1 cellular context compared by ENCODE assay signal in genomic region chr11:82988936-82989627, GRCh38.
TF ChIP-seq lines count a peak whose summit lies in the region.

No MANE protein-coding gene starts in this region.

TF ChIP-seq in HepG2, 621 proteins besides CTCF, POLR2A, EP300 and RAD21 (continued from another document and continues in another):
- TF ChIP-seq, protein P1, sequence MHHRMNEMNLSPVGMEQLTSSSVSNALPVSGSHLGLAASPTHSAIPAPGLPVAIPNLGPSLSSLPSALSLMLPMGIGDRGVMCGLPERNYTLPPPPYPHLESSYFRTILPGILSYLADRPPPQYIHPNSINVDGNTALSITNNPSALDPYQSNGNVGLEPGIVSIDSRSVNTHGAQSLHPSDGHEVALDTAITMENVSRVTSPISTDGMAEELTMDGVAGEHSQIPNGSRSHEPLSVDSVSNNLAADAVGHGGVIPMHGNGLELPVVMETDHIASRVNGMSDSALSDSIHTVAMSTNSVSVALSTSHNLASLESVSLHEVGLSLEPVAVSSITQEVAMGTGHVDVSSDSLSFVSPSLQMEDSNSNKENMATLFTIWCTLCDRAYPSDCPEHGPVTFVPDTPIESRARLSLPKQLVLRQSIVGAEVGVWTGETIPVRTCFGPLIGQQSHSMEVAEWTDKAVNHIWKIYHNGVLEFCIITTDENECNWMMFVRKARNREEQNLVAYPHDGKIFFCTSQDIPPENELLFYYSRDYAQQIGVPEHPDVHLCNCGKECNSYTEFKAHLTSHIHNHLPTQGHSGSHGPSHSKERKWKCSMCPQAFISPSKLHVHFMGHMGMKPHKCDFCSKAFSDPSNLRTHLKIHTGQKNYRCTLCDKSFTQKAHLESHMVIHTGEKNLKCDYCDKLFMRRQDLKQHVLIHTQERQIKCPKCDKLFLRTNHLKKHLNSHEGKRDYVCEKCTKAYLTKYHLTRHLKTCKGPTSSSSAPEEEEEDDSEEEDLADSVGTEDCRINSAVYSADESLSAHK (CRISPR knock-in tag; IDR thresholded peaks at IDR 0.05; ENCODE audit: borderline replicate concordance) = no peak
- TF ChIP-seq ATAD3A (CRISPR knock-in tag; IDR thresholded peaks at IDR 0.05) (no peak), TCF7L2 (IDR thresholded peaks at IDR 0.05; ENCODE audit: low read depth, low read length) (peak; percentile 80; the same call in 1 of the 2 replicates), AKAP8 (CRISPR knock-in tag; IDR thresholded peaks at IDR 0.05) (no peak), ZNF629 (CRISPR knock-in tag; conservative IDR thresholded peaks at IDR 0.05) (peak; percentile 64), ZNF350 (CRISPR knock-in tag; IDR thresholded peaks at IDR 0.05; ENCODE audit: borderline replicate concordance, low read depth) (no peak), ZNF740 (CRISPR knock-in tag; IDR thresholded peaks at IDR 0.05) (no peak), RBAK (CRISPR knock-in tag; IDR thresholded peaks at IDR 0.05) (no peak), SP1 (IDR thresholded peaks at IDR 0.05) (no peak), SP1 (CRISPR knock-in tag; IDR thresholded peaks at IDR 0.05) (no peak), KDM2A (CRISPR knock-in tag; IDR thresholded peaks at IDR 0.05; ENCODE audit: borderline replicate concordance, low read depth) (0 out of 2 replicates have a peak, but pooled peaks have one; percentile 44), ZNF354B (CRISPR knock-in tag; IDR thresholded peaks at IDR 0.05) (no peak), MYNN (CRISPR knock-in tag; IDR thresholded peaks at IDR 0.05; ENCODE audit: low read depth) (0 out of 2 replicates have a peak, but pooled peaks have one; percentile 79), ZNF556 (CRISPR knock-in tag; IDR thresholded peaks at IDR 0.05; ENCODE audit: borderline replicate concordance) (0 out of 2 replicates have a peak, but pooled peaks have one; percentile 19), SOX13 (IDR thresholded peaks at IDR 0.05) (peak; percentile 90), SOX13 (CRISPR knock-in tag; conservative IDR thresholded peaks at IDR 0.05 in 1 of 2, IDR thresholded peaks at IDR 0.05 in 1 of 2) (peak in 1 of 2 experiments; percentile 95; a peak in 2 of 4 replicates), ZNF496 (CRISPR knock-in tag; IDR thresholded peaks at IDR 0.05; ENCODE audit: insufficient replicate concordance) (no peak), NFIC (IDR thresholded peaks at IDR 0.05; ENCODE audit: low read length) (peak; percentile 70; the same call in 1 of the 2 replicates), JUNB (CRISPR knock-in tag; IDR thresholded peaks at IDR 0.05; ENCODE audit: borderline replicate concordance) (no peak), YEATS4 (CRISPR knock-in tag; IDR thresholded peaks at IDR 0.05; ENCODE audit: borderline replicate concordance) (no peak; the same call in 1 of the 2 replicates), ZBTB8A (CRISPR knock-in tag; IDR thresholded peaks at IDR 0.05; ENCODE audit: borderline replicate concordance, low read depth) (no peak), CEBPB (IDR thresholded peaks at IDR 0.05; ENCODE audit: borderline replicate concordance, low read depth, low read length) (no peak), JUN (CRISPR knock-in tag; IDR thresholded peaks at IDR 0.05) (peak; percentile 69; the same call in 1 of the 2 replicates), ZMAT5 (CRISPR knock-in tag; IDR thresholded peaks at IDR 0.05; ENCODE audit: borderline replicate concordance, low read depth) (no peak), ATF7 (IDR thresholded peaks at IDR 0.05) (no peak), ATF7 (CRISPR knock-in tag; IDR thresholded peaks at IDR 0.05) (peak; percentile 50; the same call in 1 of the 2 replicates), ATF4 (CRISPR knock-in tag; IDR thresholded peaks at IDR 0.05) (no peak), ZNF260 (CRISPR knock-in tag; IDR thresholded peaks at IDR 0.05; ENCODE audit: borderline replicate concordance, low read depth) (no peak), KDM5B (CRISPR knock-in tag; IDR thresholded peaks at IDR 0.05; ENCODE audit: borderline replicate concordance) (no peak), ZBTB21 (CRISPR knock-in tag; IDR thresholded peaks at IDR 0.05) (no peak), ZNF720 (CRISPR knock-in tag; IDR thresholded peaks at IDR 0.05) (no peak), ZNF580 (CRISPR knock-in tag; IDR thresholded peaks at IDR 0.05; ENCODE audit: borderline replicate concordance, low read depth) (no peak), ZNF782 (CRISPR knock-in tag; IDR thresholded peaks at IDR 0.05; ENCODE audit: borderline replicate concordance) (no peak; the same call in 1 of the 2 replicates), SMARCE1 (IDR thresholded peaks at IDR 0.05; ENCODE audit: borderline replicate concordance) (no peak), DZIP1 (CRISPR knock-in tag; IDR thresholded peaks at IDR 0.05) (no peak), GTF3A (CRISPR knock-in tag; conservative IDR thresholded peaks at IDR 0.05) (no peak), HNRNPUL1 (IDR thresholded peaks at IDR 0.05; ENCODE audit: low read depth, low read length) (no peak)
- TF ChIP-seq, protein P2, sequence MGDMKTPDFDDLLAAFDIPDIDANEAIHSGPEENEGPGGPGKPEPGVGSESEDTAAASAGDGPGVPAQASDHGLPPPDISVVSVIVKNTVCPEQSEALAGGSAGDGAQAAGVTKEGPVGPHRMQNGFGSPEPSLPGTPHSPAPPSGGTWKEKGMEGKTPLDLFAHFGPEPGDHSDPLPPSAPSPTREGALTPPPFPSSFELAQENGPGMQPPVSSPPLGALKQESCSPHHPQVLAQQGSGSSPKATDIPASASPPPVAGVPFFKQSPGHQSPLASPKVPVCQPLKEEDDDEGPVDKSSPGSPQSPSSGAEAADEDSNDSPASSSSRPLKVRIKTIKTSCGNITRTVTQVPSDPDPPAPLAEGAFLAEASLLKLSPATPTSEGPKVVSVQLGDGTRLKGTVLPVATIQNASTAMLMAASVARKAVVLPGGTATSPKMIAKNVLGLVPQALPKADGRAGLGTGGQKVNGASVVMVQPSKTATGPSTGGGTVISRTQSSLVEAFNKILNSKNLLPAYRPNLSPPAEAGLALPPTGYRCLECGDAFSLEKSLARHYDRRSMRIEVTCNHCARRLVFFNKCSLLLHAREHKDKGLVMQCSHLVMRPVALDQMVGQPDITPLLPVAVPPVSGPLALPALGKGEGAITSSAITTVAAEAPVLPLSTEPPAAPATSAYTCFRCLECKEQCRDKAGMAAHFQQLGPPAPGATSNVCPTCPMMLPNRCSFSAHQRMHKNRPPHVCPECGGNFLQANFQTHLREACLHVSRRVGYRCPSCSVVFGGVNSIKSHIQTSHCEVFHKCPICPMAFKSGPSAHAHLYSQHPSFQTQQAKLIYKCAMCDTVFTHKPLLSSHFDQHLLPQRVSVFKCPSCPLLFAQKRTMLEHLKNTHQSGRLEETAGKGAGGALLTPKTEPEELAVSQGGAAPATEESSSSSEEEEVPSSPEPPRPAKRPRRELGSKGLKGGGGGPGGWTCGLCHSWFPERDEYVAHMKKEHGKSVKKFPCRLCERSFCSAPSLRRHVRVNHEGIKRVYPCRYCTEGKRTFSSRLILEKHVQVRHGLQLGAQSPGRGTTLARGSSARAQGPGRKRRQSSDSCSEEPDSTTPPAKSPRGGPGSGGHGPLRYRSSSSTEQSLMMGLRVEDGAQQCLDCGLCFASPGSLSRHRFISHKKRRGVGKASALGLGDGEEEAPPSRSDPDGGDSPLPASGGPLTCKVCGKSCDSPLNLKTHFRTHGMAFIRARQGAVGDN (CRISPR knock-in tag; IDR thresholded peaks at IDR 0.05) = no peak
- TF ChIP-seq, protein P3, sequence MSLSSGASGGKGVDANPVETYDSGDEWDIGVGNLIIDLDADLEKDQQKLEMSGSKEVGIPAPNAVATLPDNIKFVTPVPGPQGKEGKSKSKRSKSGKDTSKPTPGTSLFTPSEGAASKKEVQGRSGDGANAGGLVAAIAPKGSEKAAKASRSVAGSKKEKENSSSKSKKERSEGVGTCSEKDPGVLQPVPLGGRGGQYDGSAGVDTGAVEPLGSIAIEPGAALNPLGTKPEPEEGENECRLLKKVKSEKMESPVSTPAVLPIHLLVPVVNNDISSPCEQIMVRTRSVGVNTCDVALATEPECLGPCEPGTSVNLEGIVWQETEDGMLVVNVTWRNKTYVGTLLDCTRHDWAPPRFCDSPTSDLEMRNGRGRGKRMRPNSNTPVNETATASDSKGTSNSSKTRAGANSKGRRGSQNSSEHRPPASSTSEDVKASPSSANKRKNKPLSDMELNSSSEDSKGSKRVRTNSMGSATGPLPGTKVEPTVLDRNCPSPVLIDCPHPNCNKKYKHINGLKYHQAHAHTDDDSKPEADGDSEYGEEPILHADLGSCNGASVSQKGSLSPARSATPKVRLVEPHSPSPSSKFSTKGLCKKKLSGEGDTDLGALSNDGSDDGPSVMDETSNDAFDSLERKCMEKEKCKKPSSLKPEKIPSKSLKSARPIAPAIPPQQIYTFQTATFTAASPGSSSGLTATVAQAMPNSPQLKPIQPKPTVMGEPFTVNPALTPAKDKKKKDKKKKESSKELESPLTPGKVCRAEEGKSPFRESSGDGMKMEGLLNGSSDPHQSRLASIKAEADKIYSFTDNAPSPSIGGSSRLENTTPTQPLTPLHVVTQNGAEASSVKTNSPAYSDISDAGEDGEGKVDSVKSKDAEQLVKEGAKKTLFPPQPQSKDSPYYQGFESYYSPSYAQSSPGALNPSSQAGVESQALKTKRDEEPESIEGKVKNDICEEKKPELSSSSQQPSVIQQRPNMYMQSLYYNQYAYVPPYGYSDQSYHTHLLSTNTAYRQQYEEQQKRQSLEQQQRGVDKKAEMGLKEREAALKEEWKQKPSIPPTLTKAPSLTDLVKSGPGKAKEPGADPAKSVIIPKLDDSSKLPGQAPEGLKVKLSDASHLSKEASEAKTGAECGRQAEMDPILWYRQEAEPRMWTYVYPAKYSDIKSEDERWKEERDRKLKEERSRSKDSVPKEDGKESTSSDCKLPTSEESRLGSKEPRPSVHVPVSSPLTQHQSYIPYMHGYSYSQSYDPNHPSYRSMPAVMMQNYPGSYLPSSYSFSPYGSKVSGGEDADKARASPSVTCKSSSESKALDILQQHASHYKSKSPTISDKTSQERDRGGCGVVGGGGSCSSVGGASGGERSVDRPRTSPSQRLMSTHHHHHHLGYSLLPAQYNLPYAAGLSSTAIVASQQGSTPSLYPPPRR (CRISPR knock-in tag; IDR thresholded peaks at IDR 0.05; ENCODE audit: borderline replicate concordance) = no peak; the same call in 1 of the 2 replicates
- TF ChIP-seq, protein P4, sequence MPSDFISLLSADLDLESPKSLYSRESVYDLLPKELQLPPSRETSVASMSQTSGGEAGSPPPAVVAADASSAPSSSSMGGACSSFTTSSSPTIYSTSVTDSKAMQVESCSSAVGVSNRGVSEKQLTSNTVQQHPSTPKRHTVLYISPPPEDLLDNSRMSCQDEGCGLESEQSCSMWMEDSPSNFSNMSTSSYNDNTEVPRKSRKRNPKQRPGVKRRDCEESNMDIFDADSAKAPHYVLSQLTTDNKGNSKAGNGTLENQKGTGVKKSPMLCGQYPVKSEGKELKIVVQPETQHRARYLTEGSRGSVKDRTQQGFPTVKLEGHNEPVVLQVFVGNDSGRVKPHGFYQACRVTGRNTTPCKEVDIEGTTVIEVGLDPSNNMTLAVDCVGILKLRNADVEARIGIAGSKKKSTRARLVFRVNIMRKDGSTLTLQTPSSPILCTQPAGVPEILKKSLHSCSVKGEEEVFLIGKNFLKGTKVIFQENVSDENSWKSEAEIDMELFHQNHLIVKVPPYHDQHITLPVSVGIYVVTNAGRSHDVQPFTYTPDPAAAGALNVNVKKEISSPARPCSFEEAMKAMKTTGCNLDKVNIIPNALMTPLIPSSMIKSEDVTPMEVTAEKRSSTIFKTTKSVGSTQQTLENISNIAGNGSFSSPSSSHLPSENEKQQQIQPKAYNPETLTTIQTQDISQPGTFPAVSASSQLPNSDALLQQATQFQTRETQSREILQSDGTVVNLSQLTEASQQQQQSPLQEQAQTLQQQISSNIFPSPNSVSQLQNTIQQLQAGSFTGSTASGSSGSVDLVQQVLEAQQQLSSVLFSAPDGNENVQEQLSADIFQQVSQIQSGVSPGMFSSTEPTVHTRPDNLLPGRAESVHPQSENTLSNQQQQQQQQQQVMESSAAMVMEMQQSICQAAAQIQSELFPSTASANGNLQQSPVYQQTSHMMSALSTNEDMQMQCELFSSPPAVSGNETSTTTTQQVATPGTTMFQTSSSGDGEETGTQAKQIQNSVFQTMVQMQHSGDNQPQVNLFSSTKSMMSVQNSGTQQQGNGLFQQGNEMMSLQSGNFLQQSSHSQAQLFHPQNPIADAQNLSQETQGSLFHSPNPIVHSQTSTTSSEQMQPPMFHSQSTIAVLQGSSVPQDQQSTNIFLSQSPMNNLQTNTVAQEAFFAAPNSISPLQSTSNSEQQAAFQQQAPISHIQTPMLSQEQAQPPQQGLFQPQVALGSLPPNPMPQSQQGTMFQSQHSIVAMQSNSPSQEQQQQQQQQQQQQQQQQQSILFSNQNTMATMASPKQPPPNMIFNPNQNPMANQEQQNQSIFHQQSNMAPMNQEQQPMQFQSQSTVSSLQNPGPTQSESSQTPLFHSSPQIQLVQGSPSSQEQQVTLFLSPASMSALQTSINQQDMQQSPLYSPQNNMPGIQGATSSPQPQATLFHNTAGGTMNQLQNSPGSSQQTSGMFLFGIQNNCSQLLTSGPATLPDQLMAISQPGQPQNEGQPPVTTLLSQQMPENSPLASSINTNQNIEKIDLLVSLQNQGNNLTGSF (CRISPR knock-in tag; IDR thresholded peaks at IDR 0.05) = no peak
